19 cellular contexts compared by ENCODE assay signal in the genomic region with DNA sequence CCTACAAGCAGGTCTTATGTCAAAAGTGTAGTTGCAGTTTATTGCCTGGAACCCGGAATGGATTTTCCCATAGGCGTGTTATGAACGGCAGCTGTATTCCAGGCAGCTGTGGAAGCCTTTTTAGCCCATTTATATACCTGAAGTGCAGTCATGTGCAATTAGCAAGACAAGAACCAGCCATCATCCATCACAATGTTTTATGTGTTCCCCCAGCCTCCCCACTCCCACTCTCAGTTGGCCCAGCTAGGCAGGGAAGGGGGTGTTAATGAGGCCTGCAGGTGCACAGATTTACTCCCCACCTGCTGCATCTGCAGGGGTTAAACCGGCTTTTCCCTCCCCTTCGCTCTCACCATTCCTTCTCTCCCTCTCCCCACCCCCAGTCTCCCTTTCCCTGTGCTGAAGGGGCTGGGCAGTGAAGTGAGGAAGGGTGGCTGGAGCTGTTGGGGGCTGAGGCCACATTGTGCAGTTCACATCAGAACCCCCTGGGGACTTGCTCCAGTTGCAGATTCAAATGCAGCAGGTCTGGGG.
DNase-seq lines count a peak whose midpoint lies in the region; ATAC-seq, FAIRE-seq and TF ChIP-seq lines count a peak whose summit lies in the region.
"Had no signal": no experiment of that assay in that cellular context is flagged by ENCODE, and none has a peak within 500 bp of the region (broad histone marks: within the 10 kb centered on the region; RNA-seq: fewer than 3 reads in every experiment).

No MANE protein-coding gene starts in this region.

- no peak for ATAC-seq in GM21737 (IDR thresholded peaks at IDR 0.05; ENCODE audit: unreplicated experiment)
- no peak for ATAC-seq in activated CD4-positive, CD25-positive, alpha-beta regulatory T cell treated with anti-CD3 and anti-CD28 coated beads, Interleukin-2, amount 50 U/mL, for 24 hours
- ATAC-seq: right lobe of liver, SK-N-SH treated with all-trans-retinoic acid at 6 μM for 48 hours had no signal

- FAIRE-seq in H54 (lab: Jason Lieb, UNC): no peak
- FAIRE-seq: kidney had no signal

- DNase-seq in DMS79 (lab: John Stamatoyannopoulos, UW): peak; percentile 95
- peak; percentile 94 to 99 (median 94) for DNase-seq in NCI-H1417 (lab: John Stamatoyannopoulos, UW)
- peak; percentile 86 for DNase-seq in NCI-H345 (lab: John Stamatoyannopoulos, UW)
- DNase-seq in islet precursor cell: peak; percentile 41
- DNase-seq in H54 (ENCODE audit: insufficient read length, low spot score): no peak
- no peak for DNase-seq in HT-29 (ENCODE audit: low spot score)
- DNase-seq: activated naive CD4-positive, alpha-beta T cell treated with Interleukin-2 at 50 U/mL for 16 hours; activated T-cell treated with anti-CD3 and anti-CD28 coated beads, Interleukin-2, amount 50 U/mL, for 24 hours; amygdala; Calu3; EL; kidney; MG63; right lobe of liver; stimulated activated CD8-positive, alpha-beta memory T cell treated with anti-CD3 and anti-CD28 coated beads, Interleukin-4, amount 100 ng/mL, for 48 hours; substantia nigra had no signal

- no peak for TF ChIP-seq POLR2A in H54 (IDR thresholded peaks at IDR 0.05; ENCODE audit: low read depth, low read length)

Comparison
In these comparisons a context has a peak if more than half of its experiments do, and no peak if none do; other contexts are left out.
1. DNase-seq: peak in DMS79 (single experiment), NCI-H1417 (3 of 3), NCI-H345 (single experiment) and islet precursor cell (single experiment); none in H54 (single experiment) and HT-29 (single experiment).